Comparison of ENCODE assay signal across 9 cellular contexts in the genomic region with DNA sequence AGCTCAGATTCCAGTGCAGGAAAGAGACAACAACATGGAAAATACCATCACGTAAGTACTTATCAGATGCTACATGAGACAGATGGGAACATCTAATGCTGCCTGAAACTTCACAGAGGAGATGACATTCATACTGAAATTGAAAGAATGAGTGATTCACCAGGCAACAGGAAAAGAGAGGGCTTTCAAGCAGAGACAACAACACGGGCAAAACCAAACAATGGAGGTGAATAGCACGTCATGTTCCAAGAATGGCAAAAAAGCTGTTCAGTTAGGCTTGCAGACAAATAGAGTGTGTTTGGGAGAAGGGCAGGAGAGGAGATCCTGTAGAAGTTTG. TPM values are rescaled to one million over a fixed set of nuclear protein-coding genes. Genes with fewer than 3 reads are reported as not detected.
A peak's percentile ranks its signal among the peaks of the same experiment; 100 is the strongest.
DNase-seq lines count a peak whose midpoint lies in the region; ATAC-seq and TF ChIP-seq lines count a peak whose summit lies in the region.
"Had no signal": no experiment of that assay in that cellular context is flagged by ENCODE, and none has a peak within 500 bp of the region (broad histone marks: within the 10 kb centered on the region; RNA-seq: fewer than 3 reads in every experiment).

No MANE protein-coding gene starts in this region.

- ATAC-seq in GM21360 (IDR thresholded peaks at IDR 0.05; ENCODE audit: unreplicated experiment) = peak; percentile 92
- peak; percentile 90 for ATAC-seq in HG03460 (IDR thresholded peaks at IDR 0.05; ENCODE audit: unreplicated experiment)

- TF ChIP-seq EP300 in stomach (IDR thresholded peaks at IDR 0.05) = no peak

- TF ChIP-seq CTCF in GM06990 (IDR thresholded peaks at IDR 0.05; ENCODE audit: insufficient read depth, low read length, poor library complexity, severe bottlenecking) = no peak
- TF ChIP-seq CTCF in brain microvascular endothelial cell (IDR thresholded peaks at IDR 0.05; ENCODE audit: low read depth, low read length, missing control alignments) = no peak
- no peak for TF ChIP-seq CTCF in stomach (IDR thresholded peaks at IDR 0.05)

- DNase-seq in GM06990 (ENCODE audit: extremely low read depth, insufficient read length) = peak; percentile 69
- peak; percentile 83 for DNase-seq in brain microvascular endothelial cell
- DNase-seq in SW 1271 (lab: John Stamatoyannopoulos, UW) = no peak
- DNase-seq in stomach = no peak
- no peak for DNase-seq in NCI-H1092 treated with DMSO at 0.1 percent for 48 hours (lab: John Stamatoyannopoulos, UW)
- DNase-seq in NCI-H748 (lab: John Stamatoyannopoulos, UW; ENCODE audit: unreplicated experiment) = no peak
- DNase-seq: activated B cell treated with CpG ODN at 0.5 μM for 24 hours had no signal

- H3K27ac ChIP-seq in brain microvascular endothelial cell (peak overlapping the region; percentile 69), stomach (no peak overlapping the region)

- in situ Hi-C loops in brain microvascular endothelial cell (cut with HindIII; ENCODE audit: low pct_ligation_motif_present, low sequenced_read_pairs) = no loop called here

- TF ChIP-seq POLR2A in stomach (IDR thresholded peaks at IDR 0.05) = no peak

- H3K4me1 ChIP-seq in stomach = no peaks in the 10 kb centered on the region

- H3K27me3 ChIP-seq in GM06990 (replicated peaks; ENCODE audit: control insufficient read depth, insufficient read depth, low read length) (no peaks in the 10 kb centered on the region), brain microvascular endothelial cell (replicated peaks) (no peaks in the 10 kb centered on the region), stomach (peaks cover 0 to 3% (median 0%) of the 10 kb centered on the region in 3 donors)

- intact Hi-C loops in stomach (cut with DNase I; ENCODE audit: low total_unique reads) = no loop called here

- H3K36me3 ChIP-seq in GM06990 (ENCODE audit: control insufficient read depth, insufficient read depth, low read length) (no peaks in the 10 kb centered on the region), brain microvascular endothelial cell (replicated peaks) (no peaks in the 10 kb centered on the region), stomach (no peaks in the 10 kb centered on the region)

- no peak overlapping the region for H3K4me3 ChIP-seq in GM06990 (replicated peaks; ENCODE audit: low read depth, low read length)
- H3K4me3 ChIP-seq in brain microvascular endothelial cell (ENCODE audit: low read depth, low read length) = no peak overlapping the region
- H3K4me3 ChIP-seq in stomach = no peak overlapping the region

- 39 to 56% (median 50%) methylated on average over 3 of the region's 3 CpGs for WGBS in stomach, 5 donors

- H3K9me3 ChIP-seq in stomach = no peaks in the 10 kb centered on the region

RNA-seq across cellular contexts. Expression of gene GTF2H5, which starts 39.3 kb away (rescaled TPM):
- 10 to 100 TPM in 2 of 5 donors, 1 to 10 TPM in 2, under 1 TPM in 1; 0.72 to 25.8 (median 5.0) TPM for total RNA-seq in stomach
- polyA plus RNA-seq in stomach = 1 to 10 TPM; 5.3 to 9.8 (median 7.0) TPM

RNA-seq across cellular contexts. Expression of gene SERAC1, which starts 39.4 kb away (rescaled TPM):
- total RNA-seq in stomach = 10 to 100 TPM in 3 of 5 donors, 1 to 10 TPM in 1, under 1 TPM in 1; 0.58 to 27.2 (median 12.3) TPM
- polyA plus RNA-seq in stomach = 1 to 10 TPM; 4.0 to 4.6 (median 4.1) TPM

Comparison
In these comparisons a context has a peak if more than half of its experiments do, and no peak if none do; other contexts are left out.
1. DNase-seq: peak in GM06990 (single experiment) and brain microvascular endothelial cell (single experiment); none in SW 1271 (0 of 2), stomach (single experiment), NCI-H1092 treated with DMSO at 0.1 percent for 48 hours (single experiment) and NCI-H748 (single experiment).